ENCODE assay signal across 8 cellular contexts in the genomic region with DNA sequence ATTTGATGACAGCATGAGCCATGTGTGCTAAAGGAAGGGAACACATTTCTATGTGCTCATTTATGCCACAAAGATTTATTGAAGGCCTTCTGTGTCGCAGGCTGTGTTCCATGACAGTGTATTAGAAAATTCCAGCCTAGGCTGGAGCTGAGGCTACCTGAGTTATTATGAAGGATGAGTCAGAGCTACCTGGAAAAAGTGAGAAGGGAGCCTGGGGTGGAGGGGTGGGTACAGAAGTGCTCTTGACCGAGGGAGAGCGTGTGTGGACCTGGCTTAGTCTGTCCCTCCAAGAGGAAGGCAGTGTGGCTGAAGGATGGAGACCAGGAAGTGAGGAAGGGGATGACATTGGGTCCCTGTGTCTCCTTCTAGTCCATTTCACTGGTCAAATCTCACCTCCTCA.
"Had no signal": no experiment of that assay in that cellular context is flagged by ENCODE, and none has a peak within 500 bp of the region (broad histone marks: within the 10 kb centered on the region; RNA-seq: fewer than 3 reads in every experiment).

No MANE protein-coding gene starts in this region.

- H3K36me3 ChIP-seq: esophagus muscularis mucosa had no signal

- H3K9me3 ChIP-seq: esophagus muscularis mucosa had no signal

- DNase-seq: activated CD4-positive, alpha-beta T cell treated with anti-CD3 and anti-CD28 coated beads, Interleukin-2, amount 50 U/mL, for 1 hour; activated naive CD4-positive, alpha-beta T cell treated with anti-CD3 and anti-CD28 coated beads, Interleukin-2, amount 10 ng/mL, durations not matched to agents 7 days and 5 days; activated T-cell treated with anti-CD3 and anti-CD28 coated beads for 4 hours; endodermal cell; glutamatergic neuron had no signal

- H3K4me3 ChIP-seq: esophagus muscularis mucosa had no signal

- ATAC-seq: activated T-helper 17 cell treated with anti-CD3 and anti-CD28 coated beads, Interleukin-2, amount 50 U/mL, for 72 hours; left lobe of liver had no signal

- H3K27ac ChIP-seq: esophagus muscularis mucosa had no signal

- H3K27me3 ChIP-seq: esophagus muscularis mucosa had no signal
